In genomic region chr19:15780595-15781418, GRCh38 we compare ENCODE assay signal across 14 cellular contexts. TPM values are rescaled to one million over a fixed set of nuclear protein-coding genes. Genes with fewer than 3 reads are reported as not detected.
A peak's percentile ranks its signal among the peaks of the same experiment; 100 is the strongest.
DNase-seq lines count a peak whose midpoint lies in the region; TF ChIP-seq lines count a peak whose summit lies in the region.
"Had no signal": no experiment of that assay in that cellular context is flagged by ENCODE, and none has a peak within 500 bp of the region (broad histone marks: within the 10 kb centered on the region; RNA-seq: fewer than 3 reads in every experiment).

No MANE protein-coding gene starts in this region.

- no peak overlapping the region for H2BK5ac ChIP-seq in trophoblast cell (ENCODE audit: low read depth, low read length, poor library complexity)

- H3K4me3 ChIP-seq in testis (no peak overlapping the region), trophoblast cell (ENCODE audit: low read depth, low read length) (no peak overlapping the region)
- H3K4me3 ChIP-seq: cardiac muscle cell had no signal

- no peak overlapping the region for H2AFZ ChIP-seq in trophoblast cell (ENCODE audit: insufficient read depth, low read length, poor library complexity)

- peak overlapping the region; percentile 53 to 55 for H3K27ac ChIP-seq in testis
- H3K27ac ChIP-seq in trophoblast cell (ENCODE audit: low read depth, low read length): no peak overlapping the region
- H3K27ac ChIP-seq: cardiac muscle cell, WERI-Rb-1 had no signal

- H2AK5ac ChIP-seq in trophoblast cell (ENCODE audit: low read length): no peak overlapping the region

- no peak overlapping the region for H3K9ac ChIP-seq in trophoblast cell (ENCODE audit: low read length)

- H4K91ac ChIP-seq in trophoblast cell (ENCODE audit: low read depth, low read length): no peak overlapping the region

- intact Hi-C loops in testis (cut with DNase I; ENCODE audit: low total_unique reads): no loop called here

- H4K8ac ChIP-seq in trophoblast cell (ENCODE audit: low read depth, low read length): no peak overlapping the region

- no peak overlapping the region for H4K12ac ChIP-seq in trophoblast cell (ENCODE audit: low read depth, low read length)

- no peaks in the 10 kb centered on the region for H3K79me2 ChIP-seq in trophoblast cell (ENCODE audit: control insufficient read depth, insufficient read depth, low read length, poor library complexity)

- H3K79me1 ChIP-seq in trophoblast cell (ENCODE audit: low read length): no peaks in the 10 kb centered on the region

- H3K4me2 ChIP-seq in trophoblast cell (ENCODE audit: low read length): no peak overlapping the region

- no peaks in the 10 kb centered on the region for H3K9me3 ChIP-seq in testis
- peaks cover 52% of the 10 kb centered on the region for H3K9me3 ChIP-seq in trophoblast cell (ENCODE audit: insufficient read depth, low read depth, low read length)

- 86 to 89% methylated on average over 7 of the region's 7 CpGs for WGBS in testis, 2 donors
- WGBS in trophoblast cell (ENCODE audit: extremely low coverage, insufficient coverage, insufficient read length): no CpG with 5 or more reads among the region's 7 CpGs

- no peak overlapping the region for H3K18ac ChIP-seq in trophoblast cell (ENCODE audit: low read length)

- no peak overlapping the region for H2BK12ac ChIP-seq in trophoblast cell (ENCODE audit: low read length)

- peaks cover 21% of the 10 kb centered on the region for H3K4me1 ChIP-seq in testis
- no peaks in the 10 kb centered on the region for H3K4me1 ChIP-seq in trophoblast cell (ENCODE audit: control insufficient read depth in 1 of 2, insufficient read depth in 2 of 2, low read length in 2 of 2)

- no peaks in the 10 kb centered on the region for H3K36me3 ChIP-seq in testis (ENCODE audit: low read depth, missing control alignments)
- no peaks in the 10 kb centered on the region for H3K36me3 ChIP-seq in trophoblast cell (ENCODE audit: control insufficient read depth in 1 of 2, insufficient read depth in 2 of 2, low read length in 2 of 2)
- H3K36me3 ChIP-seq: cardiac muscle cell, WERI-Rb-1 had no signal

- no peak overlapping the region for H3K14ac ChIP-seq in trophoblast cell (ENCODE audit: low read length)

- TF ChIP-seq POLR2A in testis (IDR thresholded peaks at IDR 0.05): no peak

- H3K27me3 ChIP-seq in testis: no peaks in the 10 kb centered on the region
- H3K27me3 ChIP-seq in trophoblast cell (ENCODE audit: insufficient read depth, low read length): no peaks in the 10 kb centered on the region
- H3K27me3 ChIP-seq: cardiac muscle cell had no signal

- no peak overlapping the region for H3K4ac ChIP-seq in trophoblast cell (ENCODE audit: low read depth, low read length)

- no peak overlapping the region for H3K23ac ChIP-seq in trophoblast cell (ENCODE audit: low read length)

- H2BK120ac ChIP-seq in trophoblast cell (ENCODE audit: insufficient read depth, low read length, poor library complexity): no peak overlapping the region

- TF ChIP-seq CTCF in testis (IDR thresholded peaks at IDR 0.05): no peak

- DNase-seq in NCI-H2196 (lab: John Stamatoyannopoulos, UW; ENCODE audit: unreplicated experiment): peak; percentile 68
- DNase-seq in cerebellum (ENCODE audit: low spot score): peak; percentile 6
- peak; percentile 73 for DNase-seq in mesenteric fat pad (ENCODE audit: low spot score)
- DNase-seq in testis: peak; percentile 38
- no peak for DNase-seq in trophoblast cell
- DNase-seq in T-helper 2 cell: no peak
- DNase-seq in HCEC 1CT: no peak
- DNase-seq in RKO (ENCODE audit: low spot score): no peak
- DNase-seq: NCI-H2171, WERI-Rb-1 had no signal

RNA-seq across cellular contexts. Expression of gene OR10H5, which starts 6.7 kb away (rescaled TPM):
- total RNA-seq in cerebellum (not detected), mesenteric fat pad (not detected), testis (under 1 TPM; 0.06 to 0.16 TPM)
- polyA plus RNA-seq in testis (ENCODE audit: insufficient read depth, low read depth, low replicate concordance): 0.11 TPM
- not detected in 2 replicates for polyA plus RNA-seq in trophoblast cell (2013)
- total RNA-seq: activated T-helper 1 cell treated with anti-CD3 and anti-CD28 coated beads, Interleukin-12 subunit alpha, Interleukin-12 subunit beta, Interleukin-2, Interleukin-4 antibody, amounts not matched to agents 30 ng/mL and 10 ng/mL and 1 ng/mL, durations not matched to agents 14 hours and 24 hours and 36 hours; cardiac muscle cell; fibroblast of lung; osteoblast had no signal
- polyA plus RNA-seq: cardiac muscle cell, fibroblast of lung had no signal

RNA-seq across cellular contexts. Expression of gene OR10H1, which starts 34.7 kb away (rescaled TPM):
- total RNA-seq in cerebellum (not detected), mesenteric fat pad (not detected), testis (under 1 TPM; 0.25 to 0.39 TPM)
- 0.20 TPM for polyA plus RNA-seq in testis (ENCODE audit: insufficient read depth, low read depth, low replicate concordance)
- polyA plus RNA-seq in trophoblast cell (2013): 0.01 TPM in 1 of 2 replicates, not detected in the other
- total RNA-seq: activated T-helper 1 cell treated with anti-CD3 and anti-CD28 coated beads, Interleukin-12 subunit alpha, Interleukin-12 subunit beta, Interleukin-2, Interleukin-4 antibody, amounts not matched to agents 30 ng/mL and 10 ng/mL and 1 ng/mL, durations not matched to agents 14 hours and 24 hours and 36 hours; cardiac muscle cell; fibroblast of lung; osteoblast had no signal
- polyA plus RNA-seq: cardiac muscle cell, fibroblast of lung had no signal

RNA-seq across cellular contexts. Expression of gene OR10H3, which starts 43.0 kb away (rescaled TPM):
- total RNA-seq in cerebellum: not detected
- not detected for total RNA-seq in mesenteric fat pad
- total RNA-seq in testis: not detected
- polyA plus RNA-seq in testis (ENCODE audit: insufficient read depth, low read depth, low replicate concordance): not detected
- not detected in 2 replicates for polyA plus RNA-seq in trophoblast cell (2013)
- total RNA-seq: activated T-helper 1 cell treated with anti-CD3 and anti-CD28 coated beads, Interleukin-12 subunit alpha, Interleukin-12 subunit beta, Interleukin-2, Interleukin-4 antibody, amounts not matched to agents 30 ng/mL and 10 ng/mL and 1 ng/mL, durations not matched to agents 14 hours and 24 hours and 36 hours; cardiac muscle cell; fibroblast of lung; osteoblast had no signal
- polyA plus RNA-seq: cardiac muscle cell, fibroblast of lung had no signal

RNA-seq across cellular contexts. Expression of gene OR10H2, which starts 53.0 kb away (rescaled TPM):
- not detected for total RNA-seq in cerebellum
- total RNA-seq in mesenteric fat pad: not detected
- total RNA-seq in testis: not detected
- polyA plus RNA-seq in testis (ENCODE audit: insufficient read depth, low read depth, low replicate concordance): not detected
- polyA plus RNA-seq in trophoblast cell (2013): not detected in 2 replicates
- total RNA-seq: activated T-helper 1 cell treated with anti-CD3 and anti-CD28 coated beads, Interleukin-12 subunit alpha, Interleukin-12 subunit beta, Interleukin-2, Interleukin-4 antibody, amounts not matched to agents 30 ng/mL and 10 ng/mL and 1 ng/mL, durations not matched to agents 14 hours and 24 hours and 36 hours; cardiac muscle cell; fibroblast of lung; osteoblast had no signal
- polyA plus RNA-seq: cardiac muscle cell, fibroblast of lung had no signal

Comparison
In these comparisons a context has a peak if more than half of its experiments do, and no peak if none do; other contexts are left out.
1. DNase-seq: peak in NCI-H2196 (single experiment), cerebellum (single experiment), mesenteric fat pad (single experiment) and testis (single experiment); none in trophoblast cell (0 of 2), T-helper 2 cell (0 of 5), HCEC 1CT (single experiment) and RKO (single experiment).